Comparison of ENCODE assay signal across 8 cellular contexts in genomic region chr2:9207641-9208301, GRCh38. TPM values are rescaled to one million over a fixed set of nuclear protein-coding genes. Genes with fewer than 3 reads are reported as not detected.
DNase-seq lines count a peak whose midpoint lies in the region; ATAC-seq and TF ChIP-seq lines count a peak whose summit lies in the region.

No MANE protein-coding gene starts in this region.

- H3K27me3 Mint-ChIP-seq in activated naive CD4-positive, alpha-beta T cell treated with anti-CD3 and anti-CD28 coated beads, Interleukin-2, amount 50 U/mL, for 24 hours: peaks cover 35% of the 10 kb centered on the region

- peak overlapping the region; percentile 62 for H3K4me3 Mint-ChIP-seq in activated naive CD4-positive, alpha-beta T cell treated with anti-CD3 and anti-CD28 coated beads, Interleukin-2, amount 50 U/mL, for 24 hours

- H3K9me3 Mint-ChIP-seq in activated naive CD4-positive, alpha-beta T cell treated with anti-CD3 and anti-CD28 coated beads, Interleukin-2, amount 50 U/mL, for 24 hours: no peaks in the 10 kb centered on the region

- peak overlapping the region; percentile 78 for H3K27ac ChIP-seq in upper lobe of right lung

- DNase-seq in activated naive CD4-positive, alpha-beta T cell treated with anti-CD3 and anti-CD28 coated beads, Interleukin-2, amount 50 U/mL, for 16 hours: no peak
- DNase-seq in NCI-H524 treated with DMSO at 0.1 percent for 48 hours (lab: John Stamatoyannopoulos, UW) (peak; percentile 58), cerebellar cortex (ENCODE audit: low spot score) (peak; percentile 50), medulla oblongata (ENCODE audit: extremely low spot score) (peak; percentile 24), upper lobe of right lung (peak; percentile 81)
- DNase-seq in activated CD8-positive, alpha-beta memory T cell treated with anti-CD3 and anti-CD28 coated beads, Interleukin-2, amount 50 U/mL, for 4 hours: no peak

- peaks cover 6% of the 10 kb centered on the region for H3K27me3 ChIP-seq in upper lobe of right lung

- TF ChIP-seq CTCF in upper lobe of right lung (IDR thresholded peaks at IDR 0.05): no peak

- H3K36me3 Mint-ChIP-seq in activated naive CD4-positive, alpha-beta T cell treated with anti-CD3 and anti-CD28 coated beads, Interleukin-2, amount 50 U/mL, for 24 hours: no peaks in the 10 kb centered on the region

- H3K27ac Mint-ChIP-seq in activated naive CD4-positive, alpha-beta T cell treated with anti-CD3 and anti-CD28 coated beads, Interleukin-2, amount 50 U/mL, for 24 hours: no peak overlapping the region

- peaks cover 28% of the 10 kb centered on the region for H3K4me1 ChIP-seq in upper lobe of right lung

- intact Hi-C loops in upper lobe of right lung (cut with DNase I): loop anchor here (10.0 kb wide), 1 partner anchor 117 kb away; no protein-coding TSS in a partner anchor

- H3K4me1 Mint-ChIP-seq in activated naive CD4-positive, alpha-beta T cell treated with anti-CD3 and anti-CD28 coated beads, Interleukin-2, amount 50 U/mL, for 24 hours: peaks cover 3% of the 10 kb centered on the region

- no peaks in the 10 kb centered on the region for H3K36me3 ChIP-seq in upper lobe of right lung

- peak overlapping the region; percentile 77 for H3K4me3 ChIP-seq in upper lobe of right lung

- no peaks in the 10 kb centered on the region for H3K9me3 ChIP-seq in upper lobe of right lung

- ATAC-seq in upper lobe of right lung (peak; percentile 56), HG02610 (IDR thresholded peaks at IDR 0.05; ENCODE audit: unreplicated experiment) (no peak)

RNA-seq across cellular contexts. Expression of gene ASAP2, which starts 1.2 kb away (rescaled TPM):
- 30.9 TPM for total RNA-seq in upper lobe of right lung

Comparison
In these comparisons a context has a peak if more than half of its experiments do, and no peak if none do; other contexts are left out.
1. DNase-seq: peak in NCI-H524 treated with DMSO at 0.1 percent for 48 hours (single experiment), cerebellar cortex (single experiment), medulla oblongata (single experiment) and upper lobe of right lung (single experiment); none in activated naive CD4-positive, alpha-beta T cell treated with anti-CD3 and anti-CD28 coated beads, Interleukin-2, amount 50 U/mL, for 16 hours (single experiment) and activated CD8-positive, alpha-beta memory T cell treated with anti-CD3 and anti-CD28 coated beads, Interleukin-2, amount 50 U/mL, for 4 hours (single experiment).